Comparison of ENCODE assay signal across 7 cellular contexts in the genomic region with DNA sequence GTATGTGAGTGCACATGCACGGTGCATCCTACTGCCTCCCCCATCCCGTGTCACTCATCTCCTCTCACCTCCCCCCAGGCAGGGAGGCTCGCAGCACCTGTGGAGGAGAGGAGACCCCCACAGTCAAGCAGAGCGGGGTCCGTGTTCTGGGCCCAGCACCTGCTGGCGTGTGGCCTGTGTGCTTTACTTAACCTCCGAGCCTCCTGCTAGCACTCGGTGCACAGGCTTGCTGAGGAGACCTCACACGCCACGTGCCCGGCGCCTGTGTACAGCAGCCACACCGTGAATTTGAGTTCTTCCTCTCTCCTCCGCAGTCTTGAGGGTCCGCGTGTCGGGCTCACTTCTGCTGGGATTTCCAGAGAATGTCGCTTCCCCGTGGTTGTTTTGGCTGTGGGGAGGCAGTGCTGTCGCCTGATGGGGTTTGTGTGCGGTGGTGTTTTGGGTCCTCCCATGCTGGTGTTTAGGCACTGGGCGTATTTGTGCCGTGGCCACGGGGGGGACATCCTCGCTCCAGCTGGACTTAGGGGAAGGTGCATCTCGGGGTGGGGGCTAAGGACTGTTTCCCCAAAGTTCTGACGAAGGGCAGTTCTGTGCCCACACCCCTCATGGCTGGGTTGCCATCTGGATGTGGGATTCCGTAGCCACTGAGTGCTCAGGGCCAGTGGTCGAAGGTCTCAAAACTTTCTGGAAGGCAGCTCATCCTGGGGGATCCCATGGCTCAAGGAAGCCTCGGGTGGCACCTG. TPM values are rescaled to one million over a fixed set of nuclear protein-coding genes. Genes with fewer than 3 reads are reported as not detected.
DNase-seq lines count a peak whose midpoint lies in the region; ATAC-seq, FAIRE-seq and TF ChIP-seq lines count a peak whose summit lies in the region.

No MANE protein-coding gene starts in this region.

- H3K4me3 ChIP-seq in MM.1S (ENCODE audit: low read length) (peak overlapping the region; percentile 53), astrocyte (ENCODE audit: insufficient read depth, low read depth, low read length) (no peak overlapping the region), HepG2 (replicated peaks in 1 of 3; ENCODE audit: insufficient read depth in 1 of 3, low read depth in 2 of 3, low read length in 3 of 3) (no peak overlapping the region; a peak in 1 of 6 replicates), suprapubic skin (peak overlapping the region; percentile 50)

- ATAC-seq in HepG2 (peak; percentile 12; the same call in 2 of the 3 replicates), GM21447 (IDR thresholded peaks at IDR 0.05; ENCODE audit: unreplicated experiment) (no peak)

- no peaks in the 10 kb centered on the region for H3K9me3 Mint-ChIP-seq in astrocyte (ENCODE audit: unreplicated experiment)

- BruUV-seq in HepG2 (replicated peaks; lab: Mats Ljungman, UMichigan) = no TSS peak

- peak overlapping the region; percentile 74; the same call in 1 of the 2 replicates for H2AFZ ChIP-seq in MM.1S (ENCODE audit: low read length)
- no peak overlapping the region for H2AFZ ChIP-seq in astrocyte (ENCODE audit: low read depth, low read length)
- no peak overlapping the region for H2AFZ ChIP-seq in HepG2 (ENCODE audit: low read length)

- peak overlapping the region; percentile 37; the same call in 1 of the 2 replicates for H3K27ac ChIP-seq in MM.1S (ENCODE audit: low read length)
- no peak overlapping the region for H3K27ac ChIP-seq in astrocyte (ENCODE audit: low read depth, low read length)
- no peak overlapping the region for H3K27ac ChIP-seq in HepG2 (ENCODE audit: extremely low read length, insufficient read depth, low read length)
- no peak overlapping the region for H3K27ac ChIP-seq in suprapubic skin

- TF ChIP-seq CTCF in MM.1S (IDR thresholded peaks at IDR 0.05; ENCODE audit: low read length) = no peak
- TF ChIP-seq CTCF in astrocyte (IDR thresholded peaks at IDR 0.05; ENCODE audit: insufficient read depth, low read depth, low read length) = no peak
- no peak for TF ChIP-seq CTCF in HepG2 (CRISPR knock-in tag; IDR thresholded peaks at IDR 0.05)
- TF ChIP-seq CTCF in suprapubic skin (IDR thresholded peaks at IDR 0.05) = no peak

- no peak for DNase-seq in MM.1S
- no peak for DNase-seq in astrocyte (ENCODE audit: low read depth)
- no peak for DNase-seq in HepG2 (ENCODE audit: low spot score)
- DNase-seq in suprapubic skin (ENCODE audit: low spot score in 2 of 2) = peak in 1 of 2 donors; percentile 61
- DNase-seq in stimulated activated CD4-positive, alpha-beta T cell treated with anti-CD3 and anti-CD28 coated beads, Interleukin-1b, Interleukin-23, amount 100 ng/mL, for 48 hours = no peak
- no peak for DNase-seq in KBM-7

- H3K27me3 ChIP-seq in MM.1S (replicated peaks; ENCODE audit: insufficient read depth, low read length) (peaks cover 8% of the 10 kb centered on the region), astrocyte (ENCODE audit: insufficient read depth, low read length) (peaks cover 4% of the 10 kb centered on the region), HepG2 (ENCODE audit: control insufficient read depth in 1 of 2, insufficient read depth in 2 of 2, low read length in 2 of 2) (peaks cover 6 to 23% of the 10 kb centered on the region in 2 experiments; a peak in 2 of 5 replicates), suprapubic skin (no peaks in the 10 kb centered on the region)

- H3K4me1 ChIP-seq in MM.1S (ENCODE audit: low read length) = no peaks in the 10 kb centered on the region
- peaks cover 6% of the 10 kb centered on the region for H3K4me1 ChIP-seq in astrocyte (ENCODE audit: insufficient read depth, low read length)
- H3K4me1 ChIP-seq in HepG2 (ENCODE audit: insufficient read depth, low read length) = peaks cover 10% of the 10 kb centered on the region
- H3K4me1 ChIP-seq in suprapubic skin = peaks cover 11% of the 10 kb centered on the region

- TF ChIP-seq POLR2A in HepG2 (IDR thresholded peaks at IDR 0.05; ENCODE audit: insufficient read depth in 1 of 2, low read depth in 2 of 2, low read length in 2 of 2) (no peak), suprapubic skin (IDR thresholded peaks at IDR 0.05) (no peak)

- no peak for TF ChIP-seq RAD21 in HepG2 (CRISPR knock-in tag; IDR thresholded peaks at IDR 0.05)

- H3K36me3 Mint-ChIP-seq in astrocyte (ENCODE audit: low read depth, unreplicated experiment) = peaks cover 3% of the 10 kb centered on the region

- POLR2A ChIA-PET in HepG2 (lab: Yijun Ruan, JAX) = interaction anchor here (0.8 kb wide), 1 partner anchor 12 kb away, joined by 3 read pairs; no protein-coding TSS in a partner anchor

- no peaks in the 10 kb centered on the region for H3K4me1 Mint-ChIP-seq in astrocyte (ENCODE audit: low read depth, unreplicated experiment)

- no peak overlapping the region for H3K4me3 Mint-ChIP-seq in astrocyte (ENCODE audit: unreplicated experiment)

- H3K79me2 ChIP-seq in MM.1S (ENCODE audit: low read length) (no peaks in the 10 kb centered on the region), astrocyte (ENCODE audit: insufficient read depth, low read length) (no peaks in the 10 kb centered on the region), HepG2 (ENCODE audit: insufficient read depth, low read length) (no peaks in the 10 kb centered on the region)

- in situ Hi-C loops in HepG2 (cut with HindIII; ENCODE audit: extremely low pct_ligation_motif_present, low pct_unique_long_range_greater_than_20kb) (no loop called here), KBM-7 (cut with MboI; ENCODE audit: low pct_unique_long_range_greater_than_20kb, low sequenced_read_pairs) (no loop called here)

- CTCF ChIA-PET in HepG2 (lab: Yijun Ruan, JAX; ENCODE audit: low intra/inter-chr PET ratio, low total read pairs) = interaction anchor here (1.3 kb wide), 2 partner anchors 181 to 502 kb away, joined by 4 read pairs; no protein-coding TSS in a partner anchor

- FAIRE-seq in astrocyte (lab: Jason Lieb, UNC) (no peak), HepG2 (lab: Jason Lieb, UNC) (no peak)

- WGBS in HepG2 (ENCODE audit: low lambda C conversion rate) = 50% methylated on average over 24 of the region's 30 CpGs
- 76% methylated on average over 18 of the region's 30 CpGs for WGBS in suprapubic skin

- peaks cover 3% of the 10 kb centered on the region; the same call in 1 of the 2 replicates for H3F3A ChIP-seq in MM.1S (ENCODE audit: insufficient read depth, low read length)

- H3K9ac ChIP-seq in MM.1S (ENCODE audit: low read length) = peak overlapping the region; percentile 20; the same call in 1 of the 2 replicates
- no peak overlapping the region for H3K9ac ChIP-seq in astrocyte (ENCODE audit: low read length)
- H3K9ac ChIP-seq in HepG2 (ENCODE audit: insufficient read depth, low read depth, low read length) = no peak overlapping the region

- intact Hi-C loops in HepG2 (cut with micrococcal nuclease; ENCODE audit: unreplicated experiment) = no loop called here

- no peaks in the 10 kb centered on the region for H3K9me2 ChIP-seq in MM.1S (replicated peaks; ENCODE audit: insufficient read depth, low read length)

- peak overlapping the region; percentile 59 for H3K4me2 ChIP-seq in MM.1S (ENCODE audit: low read depth, low read length)
- peak overlapping the region; percentile 84 for H3K4me2 ChIP-seq in astrocyte (ENCODE audit: low read length)
- peak overlapping the region; percentile 65 for H3K4me2 ChIP-seq in HepG2 (ENCODE audit: low read depth, low read length)

- no peaks in the 10 kb centered on the region for H3K36me3 ChIP-seq in MM.1S (replicated peaks; ENCODE audit: insufficient read depth, low read length)
- no peaks in the 10 kb centered on the region for H3K36me3 ChIP-seq in astrocyte (ENCODE audit: insufficient read depth, low read length)
- H3K36me3 ChIP-seq in HepG2 (replicated peaks in 1 of 2; ENCODE audit: control insufficient read depth in 1 of 2, insufficient read depth in 2 of 2, low read length in 2 of 2) = no peaks in the 10 kb centered on the region
- H3K36me3 ChIP-seq in suprapubic skin = no peaks in the 10 kb centered on the region

- peaks cover 16% of the 10 kb centered on the region for H3K27me3 Mint-ChIP-seq in astrocyte (ENCODE audit: low read depth, unreplicated experiment)

- H3K9me3 ChIP-seq in MM.1S (replicated peaks; ENCODE audit: insufficient read depth, low read length) (no peaks in the 10 kb centered on the region), astrocyte (ENCODE audit: insufficient read depth, low read depth, low read length) (no peaks in the 10 kb centered on the region), HepG2 (ENCODE audit: low read length) (no peaks in the 10 kb centered on the region), suprapubic skin (no peaks in the 10 kb centered on the region)

- TF ChIP-seq EP300 in HepG2 (IDR thresholded peaks at IDR 0.05; ENCODE audit: low read depth in 2 of 2, low read length in 2 of 2) = no peak
- TF ChIP-seq EP300 in HepG2 (CRISPR knock-in tag; IDR thresholded peaks at IDR 0.05; ENCODE audit: borderline replicate concordance) = no peak
- TF ChIP-seq EP300 in suprapubic skin (IDR thresholded peaks at IDR 0.05) = no peak

- H3K27ac Mint-ChIP-seq in astrocyte (ENCODE audit: unreplicated experiment) = no peak overlapping the region

- H4K20me1 ChIP-seq in MM.1S (ENCODE audit: insufficient read depth, low read length) (no peaks in the 10 kb centered on the region), astrocyte (ENCODE audit: insufficient read depth, low read length) (no peaks in the 10 kb centered on the region), HepG2 (ENCODE audit: insufficient read depth, low read length) (no peaks in the 10 kb centered on the region)

RNA-seq across cellular contexts. Expression of a gene that starts 34.8 kb away (rescaled TPM):
- total RNA-seq in astrocyte (7.1 and 8.4 TPM in 2 replicates), HepG2 (2016; rRNA removed; fragmentation: Illumina TruSeq; extraction: Trizol) (0.03 TPM in 1 of 2 replicates, not detected in the other), suprapubic skin (1 to 10 TPM in 2 of 4 donors, under 1 TPM in 2; 0.26 to 3.8 (median 1.7) TPM)
- total RNA-seq in HepG2 (2016; cell fraction: cytosol; rRNA removed; fragmentation: Illumina TruSeq; extraction: Trizol; ENCODE audit: low read depth) = not detected in 2 replicates
- not detected in 2 replicates for total RNA-seq in HepG2 (2016; cell fraction: insoluble cytoplasmic fraction; rRNA removed; fragmentation: Illumina TruSeq; extraction: Trizol)
- not detected in 2 replicates for total RNA-seq in HepG2 (2016; cell fraction: membrane; rRNA removed; fragmentation: Illumina TruSeq; extraction: Trizol)
- total RNA-seq in HepG2 (2016; cell fraction: nucleus; rRNA removed; fragmentation: Illumina TruSeq; extraction: Trizol) = not detected in 2 replicates
- polyA plus RNA-seq in HepG2 (2011; rRNA removed) = 0.01 TPM in 1 of 2 replicates, not detected in the other
- polyA plus RNA-seq in HepG2 (2011; cell fraction: cytosol; rRNA removed) = 0.01 and 0.12 TPM in 2 replicates
- 0.02 and 0.03 TPM in 2 replicates for polyA plus RNA-seq in HepG2 (2011; cell fraction: nucleus; rRNA removed)
- 0.11 TPM in 1 of 2 replicates, not detected in the other for polyA plus RNA-seq in HepG2 (2012)
- not detected in 2 replicates for polyA plus RNA-seq in HepG2 (2016; cell fraction: cytosol; fragmentation: Illumina TruSeq; extraction: Trizol; ENCODE audit: low read depth)
- polyA plus RNA-seq in HepG2 (2016; cell fraction: insoluble cytoplasmic fraction; fragmentation: Illumina TruSeq; extraction: Trizol; ENCODE audit: low read depth) = not detected in 2 replicates
- polyA plus RNA-seq in HepG2 (2016; cell fraction: membrane; fragmentation: Illumina TruSeq; extraction: Trizol; ENCODE audit: low read depth) = not detected in 2 replicates
- not detected in 2 replicates for polyA plus RNA-seq in HepG2 (2016; cell fraction: nucleus; fragmentation: Illumina TruSeq; extraction: Trizol; ENCODE audit: insufficient read depth, low read depth)
- polyA minus RNA-seq in HepG2 (2011; rRNA and poly(A)+ RNA removed; ENCODE audit: low replicate concordance) = not detected in 2 replicates
- not detected in 2 replicates for polyA minus RNA-seq in HepG2 (2011; cell fraction: cytosol; rRNA and poly(A)+ RNA removed)
- polyA minus RNA-seq in HepG2 (2011; cell fraction: nucleus; rRNA and poly(A)+ RNA removed) = 0.12 and 0.13 TPM in 2 replicates

RNA-seq across cellular contexts. Expression of a gene that starts 57.2 kb away (rescaled TPM):
- total RNA-seq in astrocyte = not detected in 2 replicates
- total RNA-seq in HepG2 (2016; rRNA removed; fragmentation: Illumina TruSeq; extraction: Trizol) = 0.07 TPM in 1 of 2 replicates, not detected in the other
- total RNA-seq in HepG2 (2016; cell fraction: cytosol; rRNA removed; fragmentation: Illumina TruSeq; extraction: Trizol; ENCODE audit: low read depth) = 0.09 and 0.20 TPM in 2 replicates
- total RNA-seq in HepG2 (2016; cell fraction: insoluble cytoplasmic fraction; rRNA removed; fragmentation: Illumina TruSeq; extraction: Trizol) = not detected in 2 replicates
- total RNA-seq in HepG2 (2016; cell fraction: membrane; rRNA removed; fragmentation: Illumina TruSeq; extraction: Trizol) = 0.06 TPM in 1 of 2 replicates, not detected in the other
- total RNA-seq in HepG2 (2016; cell fraction: nucleus; rRNA removed; fragmentation: Illumina TruSeq; extraction: Trizol) = 0.16 and 0.19 TPM in 2 replicates
- polyA plus RNA-seq in HepG2 (2011; rRNA removed) = 0.03 and 0.12 TPM in 2 replicates
- 0.04 and 0.06 TPM in 2 replicates for polyA plus RNA-seq in HepG2 (2011; cell fraction: cytosol; rRNA removed)
- 0.21 and 0.24 TPM in 2 replicates for polyA plus RNA-seq in HepG2 (2011; cell fraction: nucleus; rRNA removed)
- not detected in 2 replicates for polyA plus RNA-seq in HepG2 (2012)
- polyA plus RNA-seq in HepG2 (2016; cell fraction: cytosol; fragmentation: Illumina TruSeq; extraction: Trizol; ENCODE audit: low read depth) = 0.03 TPM in 2 replicates
- not detected in 2 replicates for polyA plus RNA-seq in HepG2 (2016; cell fraction: insoluble cytoplasmic fraction; fragmentation: Illumina TruSeq; extraction: Trizol; ENCODE audit: low read depth)
- polyA plus RNA-seq in HepG2 (2016; cell fraction: membrane; fragmentation: Illumina TruSeq; extraction: Trizol; ENCODE audit: low read depth) = not detected in 2 replicates
- 0.13 TPM in 1 of 2 replicates, not detected in the other for polyA plus RNA-seq in HepG2 (2016; cell fraction: nucleus; fragmentation: Illumina TruSeq; extraction: Trizol; ENCODE audit: insufficient read depth, low read depth)
- polyA minus RNA-seq in HepG2 (2011; rRNA and poly(A)+ RNA removed; ENCODE audit: low replicate concordance) = 0.06 TPM in 1 of 2 replicates, not detected in the other
- not detected in 2 replicates for polyA minus RNA-seq in HepG2 (2011; cell fraction: cytosol; rRNA and poly(A)+ RNA removed)
- polyA minus RNA-seq in HepG2 (2011; cell fraction: nucleus; rRNA and poly(A)+ RNA removed) = 0.12 and 0.13 TPM in 2 replicates
- total RNA-seq in suprapubic skin = not detected

Comparison
In these comparisons a context has a peak if more than half of its experiments do, and no peak if none do; other contexts are left out.
1. H3K4me3 ChIP-seq: peak in MM.1S (single experiment) and suprapubic skin (single experiment); none in astrocyte (single experiment) and HepG2 (0 of 3).
2. Peak in every context shown above with its lines, with median percentiles within 50 percentile points of each other: H3K4me2 ChIP-seq.